In genomic region chr16:4534151-4534790, GRCh38 we compare ENCODE assay signal across 1 cellular context.
TF ChIP-seq lines count a peak whose summit lies in the region.

No MANE protein-coding gene starts in this region.

TF ChIP-seq in HepG2, 621 proteins besides CTCF, POLR2A, EP300 and RAD21:
- TF ChIP-seq ZBTB4 (CRISPR knock-in tag; IDR thresholded peaks at IDR 0.05; ENCODE audit: borderline replicate concordance): peak; percentile 27; the same call in 1 of the 2 replicates
- no peak for TF ChIP-seq MZF1 (CRISPR knock-in tag; IDR thresholded peaks at IDR 0.05; ENCODE audit: borderline replicate concordance)
